Comparison of ENCODE assay signal across 8 cellular contexts in the genomic region with DNA sequence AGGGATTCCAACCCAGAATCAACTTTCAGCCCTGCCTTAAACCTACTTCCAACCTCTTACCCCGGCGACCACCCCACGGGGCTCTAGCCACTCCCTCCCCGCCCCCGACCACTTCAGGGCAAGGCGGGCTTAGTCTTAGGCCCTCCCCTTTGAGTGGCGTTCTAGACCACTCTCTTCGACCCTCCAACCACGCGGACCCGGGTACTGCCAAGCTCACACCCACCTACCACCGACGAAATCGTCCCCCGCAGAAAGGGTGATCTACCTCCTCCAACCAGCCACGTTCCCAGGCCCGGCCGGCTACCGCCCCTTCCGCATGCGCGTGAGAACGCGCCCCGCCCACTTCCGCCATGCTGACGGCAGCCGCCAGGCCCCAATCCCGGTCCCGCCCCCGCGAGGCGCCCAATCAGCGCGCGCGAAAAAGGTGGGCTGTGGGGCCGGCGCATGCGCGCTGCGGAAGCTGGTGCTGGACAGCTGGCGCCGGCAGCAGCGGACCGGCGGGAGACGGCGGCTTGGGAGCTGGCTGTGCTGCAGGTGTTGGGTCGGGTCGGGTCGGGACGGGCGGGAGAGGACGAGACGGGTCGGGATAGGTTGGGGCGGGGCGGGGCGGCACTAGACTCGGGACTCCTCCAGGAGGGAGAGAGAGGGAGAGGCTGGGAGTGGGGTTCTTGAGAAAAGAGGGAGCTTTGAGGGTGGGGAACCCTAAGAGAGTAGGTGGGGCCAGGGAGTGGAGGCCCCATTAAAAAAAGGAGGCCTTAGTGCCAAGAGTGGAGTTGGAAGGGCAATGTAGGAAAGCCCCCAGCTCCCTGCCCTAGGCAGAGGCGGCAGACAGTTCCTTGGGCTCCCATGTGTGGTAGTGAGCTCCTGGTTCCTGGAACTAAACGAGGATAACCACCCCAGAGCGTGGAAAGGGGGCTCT. TPM values are rescaled to one million over a fixed set of nuclear protein-coding genes. Genes with fewer than 3 reads are reported as not detected.
DNase-seq lines count a peak whose midpoint lies in the region; ATAC-seq and TF ChIP-seq lines count a peak whose summit lies in the region.

A gene with protein sequence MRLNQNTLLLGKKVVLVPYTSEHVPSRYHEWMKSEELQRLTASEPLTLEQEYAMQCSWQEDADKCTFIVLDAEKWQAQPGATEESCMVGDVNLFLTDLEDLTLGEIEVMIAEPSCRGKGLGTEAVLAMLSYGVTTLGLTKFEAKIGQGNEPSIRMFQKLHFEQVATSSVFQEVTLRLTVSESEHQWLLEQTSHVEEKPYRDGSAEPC (minus strand): TSS at position 302 of the 919 bp plus-strand sequence. CDS start 647 bp downstream, outside the sequence.

- H3K27me3 ChIP-seq in BLaER1 (no peaks in the 10 kb centered on the region), left lung (no peaks in the 10 kb centered on the region)

- H3K4me2 ChIP-seq in BLaER1: peak within 1 kb of the TSS; percentile 97

- H3K9ac ChIP-seq in BLaER1: peak within 1 kb of the TSS; percentile 89

- ATAC-seq in GM19328 (IDR thresholded peaks at IDR 0.05; ENCODE audit: unreplicated experiment) (peak; percentile 60), HG03521 (IDR thresholded peaks at IDR 0.05; ENCODE audit: unreplicated experiment) (peak; percentile 80), left lung (peak; percentile 95)

- intact Hi-C loops in dendritic cell treated with granulocyte-macrophage colony-stimulating factor and Interleukin-4, amounts not matched to agents 40 ng/mL and 50 ng/mL, for 4 days (cut with micrococcal nuclease): loop anchor here (1.0 kb wide), 1 partner anchor 97 kb away; no protein-coding TSS in a partner anchor
- intact Hi-C loops in left lung (cut with DNase I): no loop called here

- H3K36me3 Mint-ChIP-seq in dendritic cell treated with granulocyte-macrophage colony-stimulating factor and Interleukin-4, amounts not matched to agents 40 ng/mL and 50 ng/mL, for 4 days (ENCODE audit: low read depth): peaks cover 61% of the 10 kb centered on the region

- no peaks in the 10 kb centered on the region for H3K9me3 Mint-ChIP-seq in dendritic cell treated with granulocyte-macrophage colony-stimulating factor and Interleukin-4, amounts not matched to agents 40 ng/mL and 50 ng/mL, for 4 days

- peaks cover 57% of the 10 kb centered on the region for H4K20me1 ChIP-seq in BLaER1

- H3K4me1 ChIP-seq in BLaER1 (peaks cover 53% of the 10 kb centered on the region), left lung (peaks cover 17 to 64% of the 10 kb centered on the region in 2 donors)

- peaks cover 66% of the 10 kb centered on the region for H3K4me1 Mint-ChIP-seq in dendritic cell treated with granulocyte-macrophage colony-stimulating factor and Interleukin-4, amounts not matched to agents 40 ng/mL and 50 ng/mL, for 4 days (ENCODE audit: low read depth)

- peak within 1 kb of the TSS; percentile 96 for H3K4me3 Mint-ChIP-seq in dendritic cell treated with granulocyte-macrophage colony-stimulating factor and Interleukin-4, amounts not matched to agents 40 ng/mL and 50 ng/mL, for 4 days

- no peaks in the 10 kb centered on the region for H3K27me3 Mint-ChIP-seq in dendritic cell treated with granulocyte-macrophage colony-stimulating factor and Interleukin-4, amounts not matched to agents 40 ng/mL and 50 ng/mL, for 4 days

- H3K36me3 ChIP-seq in BLaER1 (peaks cover 27% of the 10 kb centered on the region), left lung (peaks cover 0 to 31% of the 10 kb centered on the region in 2 donors)

- H3K27ac Mint-ChIP-seq in dendritic cell treated with granulocyte-macrophage colony-stimulating factor and Interleukin-4, amounts not matched to agents 40 ng/mL and 50 ng/mL, for 4 days: peak within 1 kb of the TSS; percentile 94

- no peaks in the 10 kb centered on the region for H3K9me3 ChIP-seq in BLaER1
- H3K9me3 ChIP-seq in left lung: no peaks in the 10 kb centered on the region

- TF ChIP-seq CTCF in left lung (IDR thresholded peaks at IDR 0.05): no peak

- peak within 1 kb of the TSS; percentile 84 for H3K4me3 ChIP-seq in BLaER1
- peak within 1 kb of the TSS; percentile 87 to 90 for H3K4me3 ChIP-seq in left lung

- H3K27ac ChIP-seq in BLaER1 (peak within 1 kb of the TSS; percentile 83), left lung (peak within 1 kb of the TSS in 1 of 2 donors; percentile 66)

- DNase-seq in NCI-H748 (lab: John Stamatoyannopoulos, UW; ENCODE audit: unreplicated experiment) (peak; percentile 94), left lung (peak; percentile 98 to 99)
- DNase-seq in activated CD4-positive, alpha-beta T cell treated with anti-CD3 and anti-CD28 coated beads, Interleukin-2, amount 50 U/mL, for 1 hour: peak; percentile 99
- DNase-seq in stimulated activated CD4-positive, alpha-beta T cell treated with anti-CD3 and anti-CD28 coated beads, Interleukin-2, amount 100 ng/mL, for 4 hours (ENCODE audit: low read depth): peak; percentile 99

RNA-seq across cellular contexts. Expression of the gene that starts here (rescaled TPM):
- 10 to 100 TPM; 42.8 to 45.8 TPM for total RNA-seq in left lung
